8 cellular contexts compared by ENCODE assay signal in the genomic region with DNA sequence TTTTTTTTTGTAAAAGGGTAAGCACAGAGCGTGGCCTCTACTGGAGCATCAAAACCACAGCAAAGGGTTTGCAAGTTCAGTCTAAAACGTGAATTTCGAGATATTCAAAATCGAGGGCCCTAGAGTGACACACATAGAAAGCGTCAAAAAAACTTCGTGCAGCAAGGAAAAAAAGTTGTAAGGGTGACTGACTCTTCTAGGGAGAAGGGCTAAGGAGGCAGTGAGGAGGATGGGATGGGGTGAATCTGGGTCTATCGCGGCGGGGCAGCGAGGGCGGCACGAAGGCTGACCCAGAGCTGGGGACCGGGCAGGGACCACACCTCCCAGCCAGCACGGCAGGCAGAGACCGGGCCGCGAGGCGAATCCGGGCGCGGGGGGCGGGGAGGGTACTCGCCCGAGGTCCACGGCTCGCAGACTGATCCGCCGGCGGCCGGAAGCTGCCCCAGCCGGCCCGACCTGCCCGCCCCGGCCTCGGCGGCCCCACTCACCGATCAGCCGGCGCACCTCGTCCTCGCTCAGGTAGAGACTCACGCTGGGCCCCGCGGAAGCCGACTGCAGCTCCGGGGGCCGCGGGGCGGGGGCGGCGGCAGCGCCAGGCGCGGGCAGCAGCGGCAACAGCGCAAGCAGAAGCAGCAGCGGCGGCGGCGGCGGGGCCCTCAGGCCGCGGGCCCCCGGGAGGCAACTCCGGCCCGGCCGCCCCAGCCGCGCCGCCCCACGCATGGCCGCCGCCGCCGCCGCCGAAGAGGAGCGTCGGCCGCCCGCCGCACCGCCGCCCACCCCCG. TPM values are rescaled to one million over a fixed set of nuclear protein-coding genes. Genes with fewer than 3 reads are reported as not detected.
DNase-seq lines count a peak whose midpoint lies in the region; ATAC-seq, FAIRE-seq and TF ChIP-seq lines count a peak whose summit lies in the region.

No MANE protein-coding gene starts in this region.

- intact Hi-C loops in endothelial cell of umbilical vein (cut with micrococcal nuclease), result loop anchor here (1.0 to 2.0 kb wide), 3 partner anchors 37 to 125 kb away; a partner anchor contains a TSS

- H3K4me1 ChIP-seq in endothelial cell of umbilical vein (ENCODE audit: control insufficient read depth, extremely low read depth, insufficient read depth, low read length), result peaks cover 18% of the 10 kb centered on the region

- peak overlapping the region; percentile 38 for H3K27ac ChIP-seq in endothelial cell of umbilical vein (ENCODE audit: insufficient read depth, low read depth, low read length)

- peak overlapping the region; percentile 79 for H2AFZ ChIP-seq in endothelial cell of umbilical vein (ENCODE audit: low read depth, low read length)

- H3K27me3 ChIP-seq in endothelial cell of umbilical vein (ENCODE audit: control insufficient read depth in 2 of 2, insufficient read depth in 2 of 2, low read length in 2 of 2), result peaks cover 0 to under 1% of the 10 kb centered on the region in 2 experiments

- CTCF ChIA-PET in endothelial cell of umbilical vein (lab: Charles Lee), result interaction anchor here (0.7 to 1.9 kb wide), 8 partner anchors 9 to 320 kb away, joined by 3 to 7 read pairs (median 4); no protein-coding TSS in a partner anchor

- no peak for TF ChIP-seq CTCF in endothelial cell of umbilical vein (IDR thresholded peaks at IDR 0.05; ENCODE audit: extremely low read depth in 1 of 2, insufficient read depth in 1 of 2, low read depth in 1 of 2, low read length in 2 of 2)

- ATAC-seq in HG02798 (IDR thresholded peaks at IDR 0.05; ENCODE audit: poor library complexity, unreplicated experiment), result peak; percentile 62

- BruUV-seq in endothelial cell of umbilical vein (replicated peaks; lab: Mats Ljungman, UMichigan), result no TSS peak

- H3K36me3 ChIP-seq in endothelial cell of umbilical vein (ENCODE audit: control insufficient read depth in 2 of 2, extremely low read depth in 1 of 2, insufficient read depth in 2 of 2, low read length in 2 of 2), result no peaks in the 10 kb centered on the region

- H3K9me1 ChIP-seq in endothelial cell of umbilical vein (replicated peaks; ENCODE audit: control insufficient read depth, extremely low read depth, insufficient read depth, low read length), result no peaks in the 10 kb centered on the region

- peak overlapping the region; percentile 52 to 91 (median 89) for H3K4me3 ChIP-seq in endothelial cell of umbilical vein (replicated peaks in 1 of 3; ENCODE audit: insufficient read depth in 1 of 3, low read depth in 1 of 3, low read length in 3 of 3)

- no peaks in the 10 kb centered on the region for H3K9me3 ChIP-seq in endothelial cell of umbilical vein (replicated peaks; ENCODE audit: control insufficient read depth, insufficient read depth, low read length)

- peak; percentile 28 for FAIRE-seq in endothelial cell of umbilical vein (lab: Jason Lieb, UNC)

- DNase-seq in NCI-H748 (lab: John Stamatoyannopoulos, UW; ENCODE audit: unreplicated experiment), result peak; percentile 55
- DNase-seq in NCI-H748 treated with DMSO at 0.1 percent for 48 hours (lab: John Stamatoyannopoulos, UW), result no peak
- peak; percentile 20 for DNase-seq in NCI-H2171 (lab: John Stamatoyannopoulos, UW)
- DNase-seq in activated CD8-positive, alpha-beta memory T cell treated with anti-CD3 and anti-CD28 coated beads, Interleukin-2, amount 50 U/mL, for 48 hours, result peak; percentile 79
- DNase-seq in endothelial cell of umbilical vein (ENCODE audit: low read depth, low spot score), result peak; percentile 62
- DNase-seq in mucosa of gallbladder (ENCODE audit: low spot score), result peak; percentile 33
- peak; percentile 10 to 13 for DNase-seq in stimulated activated CD8-positive, alpha-beta memory T cell treated with anti-CD3 and anti-CD28 coated beads, Interleukin-7, amount 100 ng/mL, for 1 hour (ENCODE audit: low read depth in 2 of 2)

- dilution Hi-C loops in endothelial cell of umbilical vein (cut with MboI; ENCODE audit: extremely low pct_ligation_motif_present, low sequenced_read_pairs), result no loop called here

- TF ChIP-seq POLR2A in endothelial cell of umbilical vein (IDR thresholded peaks at IDR 0.05; ENCODE audit: low read depth, low read length), result no peak

- H3K79me2 ChIP-seq in endothelial cell of umbilical vein (ENCODE audit: control insufficient read depth, insufficient read depth, low read length), result peaks cover 50% of the 10 kb centered on the region

- peak overlapping the region; percentile 93 for H3K4me2 ChIP-seq in endothelial cell of umbilical vein (ENCODE audit: insufficient read depth, low read length)

- POLR2A ChIA-PET in endothelial cell of umbilical vein (lab: Charles Lee), result no interaction called here

- peaks cover 12% of the 10 kb centered on the region for H4K20me1 ChIP-seq in endothelial cell of umbilical vein (replicated peaks; ENCODE audit: control insufficient read depth, extremely low read depth, insufficient read depth, low read length)

- peak overlapping the region; percentile 75 for H3K9ac ChIP-seq in endothelial cell of umbilical vein (replicated peaks; ENCODE audit: extremely low read depth, insufficient read depth, low read length)

TF ChIP-seq in endothelial cell of umbilical vein, 7 proteins besides CTCF, POLR2A, EP300 and RAD21:
- TF ChIP-seq FOS (IDR thresholded peaks at IDR 0.05; ENCODE audit: borderline replicate concordance, insufficient read depth, low read length) (no peak), EZH2 (IDR thresholded peaks at IDR 0.05; ENCODE audit: borderline replicate concordance, low read depth, low read length, severe bottlenecking) (no peak), MYC (IDR thresholded peaks at IDR 0.05; ENCODE audit: low read depth, low read length) (no peak)
- TF ChIP-seq, protein P1, sequence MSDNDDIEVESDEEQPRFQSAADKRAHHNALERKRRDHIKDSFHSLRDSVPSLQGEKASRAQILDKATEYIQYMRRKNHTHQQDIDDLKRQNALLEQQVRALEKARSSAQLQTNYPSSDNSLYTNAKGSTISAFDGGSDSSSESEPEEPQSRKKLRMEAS (IDR thresholded peaks at IDR 0.05; ENCODE audit: insufficient read depth, insufficient read length), result no peak
TF ChIP-seq in endothelial cell of umbilical vein: peak in this region for 0.

RNA-seq across cellular contexts. Expression of a gene that starts 0.5 kb away (rescaled TPM):
- total RNA-seq in endothelial cell of umbilical vein, result 44.1 and 48.3 TPM in 2 replicates
- polyA plus RNA-seq in endothelial cell of umbilical vein, result 23.7 and 23.8 TPM in 2 replicates
- 22.0 and 24.0 TPM in 2 replicates for polyA plus RNA-seq in endothelial cell of umbilical vein (2011; cell fraction: cytosol; rRNA removed)
- polyA plus RNA-seq in endothelial cell of umbilical vein (2011; cell fraction: nucleus; rRNA removed), result 56.8 and 63.2 TPM in 2 replicates
- 36.5 and 43.3 TPM in 2 replicates for polyA plus RNA-seq in endothelial cell of umbilical vein (2012)
- 57.2 and 67.2 TPM in 2 replicates for polyA minus RNA-seq in endothelial cell of umbilical vein
- polyA minus RNA-seq in endothelial cell of umbilical vein (2011; cell fraction: cytosol; rRNA and poly(A)+ RNA removed), result 29.9 TPM
- polyA minus RNA-seq in endothelial cell of umbilical vein (2011; cell fraction: nucleus; rRNA and poly(A)+ RNA removed), result 54.0 and 72.7 TPM in 2 replicates
- total RNA-seq in mucosa of gallbladder, result 43.7 TPM
